Comparison of ENCODE assay signal across 8 cellular contexts in the genomic region with DNA sequence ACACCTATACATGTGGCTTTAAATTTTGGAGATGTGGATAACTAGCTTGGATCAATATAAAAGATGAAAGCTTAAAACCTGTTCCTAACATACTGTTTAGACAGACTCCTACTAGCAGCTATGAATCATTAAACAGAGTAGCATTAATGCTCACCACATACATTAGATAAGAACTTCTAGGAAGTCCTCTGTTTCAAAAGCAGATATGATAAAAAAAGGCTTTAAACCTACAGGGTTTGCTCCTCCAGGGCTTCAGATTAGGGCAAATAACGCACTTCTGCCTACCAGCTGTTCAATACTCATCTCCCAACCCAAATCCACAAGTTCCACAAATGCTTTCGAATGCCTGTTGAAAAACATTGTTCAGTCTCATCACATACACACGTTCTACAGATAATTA. TPM values are rescaled to one million over a fixed set of nuclear protein-coding genes. Genes with fewer than 3 reads are reported as not detected.
DNase-seq lines count a peak whose midpoint lies in the region; ATAC-seq and TF ChIP-seq lines count a peak whose summit lies in the region.

No MANE protein-coding gene starts in this region.

- ATAC-seq in lung (ENCODE audit: insufficient read depth, low FRiP score) (no peak), aorta (ENCODE audit: low FRiP score) (no peak)

- TF ChIP-seq CTCF in BE2C (IDR thresholded peaks at IDR 0.05; ENCODE audit: low read depth, low read length) (no peak), lung (IDR thresholded peaks at IDR 0.05; ENCODE audit: control extremely low read depth, extremely low read depth) (no peak)

- DNase-seq in BE2C (no peak), astrocyte of the hippocampus (ENCODE audit: low read depth, low spot score) (peak; percentile 35), lung (ENCODE audit: low spot score) (no peak), aorta (no peak), NCI-H748 treated with DMSO at 0.1 percent for 48 hours (lab: John Stamatoyannopoulos, UW) (no peak), NCI-H128 (lab: John Stamatoyannopoulos, UW; ENCODE audit: unreplicated experiment) (no peak), occipital lobe (lab: John Stamatoyannopoulos, UW) (no peak)
- DNase-seq in Jurkat, Clone E6-1 (ENCODE audit: low read depth, low spot score), result no peak

- peak overlapping the region; percentile 84 for H3K4me3 ChIP-seq in BE2C (ENCODE audit: low read depth, low read length)
- peak overlapping the region; percentile 83 for H3K4me3 ChIP-seq in Jurkat, Clone E6-1 (ENCODE audit: low read length)
- peak overlapping the region; percentile 9 for H3K4me3 ChIP-seq in lung
- H3K4me3 ChIP-seq in aorta (ENCODE audit: low read length in 2 of 2), result peak overlapping the region; percentile 84 to 89

- 1 to 5% methylated on average over 3 of the region's 3 CpGs for WGBS in lung, 2 donors
- WGBS in aorta, 2 donors, result 14% methylated on average over 3 of the region's 3 CpGs

- peaks cover 2% of the 10 kb centered on the region for H3K4me1 ChIP-seq in BE2C
- H3K4me1 ChIP-seq in lung (ENCODE audit: control insufficient read depth in 2 of 2, insufficient read depth in 2 of 2, low read length in 2 of 2), result peaks cover 4 to 21% of the 10 kb centered on the region in 2 donors
- peaks cover 3 to 10% of the 10 kb centered on the region in 2 donors for H3K4me1 ChIP-seq in aorta (ENCODE audit: control insufficient read depth in 1 of 2, insufficient read depth in 2 of 2, low read length in 2 of 2)

- H3K9me3 ChIP-seq in BE2C (no peaks in the 10 kb centered on the region), lung (ENCODE audit: control insufficient read depth in 2 of 2, insufficient read depth in 1 of 2, low read length in 1 of 2) (no peaks in the 10 kb centered on the region), aorta (ENCODE audit: control insufficient read depth, low read length) (no peaks in the 10 kb centered on the region)

- H3K27me3 ChIP-seq in BE2C, result no peaks in the 10 kb centered on the region
- no peaks in the 10 kb centered on the region for H3K27me3 ChIP-seq in lung (ENCODE audit: control insufficient read depth, insufficient read depth)
- H3K27me3 ChIP-seq in aorta (ENCODE audit: control insufficient read depth in 1 of 2, insufficient read depth in 2 of 2, low read length in 1 of 2), result no peaks in the 10 kb centered on the region

- H3K27ac ChIP-seq in lung (ENCODE audit: low read depth in 1 of 2, low read length in 1 of 2) (peak overlapping the region in 1 of 2 donors; percentile 85), aorta (ENCODE audit: low read depth in 1 of 2, low read length in 2 of 2) (no peak overlapping the region)

- intact Hi-C loops in aorta (cut with DNase I), result loop anchor here (5.0 to 10.0 kb wide), 2 partner anchors 169 to 378 kb away; no protein-coding TSS in a partner anchor

- no peaks in the 10 kb centered on the region for H3K36me3 ChIP-seq in BE2C
- no peaks in the 10 kb centered on the region for H3K36me3 ChIP-seq in lung (ENCODE audit: control insufficient read depth in 2 of 2, insufficient read depth in 2 of 2, low read length in 2 of 2)
- no peaks in the 10 kb centered on the region for H3K36me3 ChIP-seq in aorta (ENCODE audit: control insufficient read depth in 1 of 2, insufficient read depth in 2 of 2, low read length in 1 of 2)

RNA-seq across cellular contexts. Expression of a gene that starts 1.5 kb away (rescaled TPM):
- polyA plus RNA-seq in BE2C (2012; ENCODE audit: insufficient read depth, insufficient read length, low read depth), result 35.5 TPM
- 58.5 TPM for polyA plus RNA-seq in Jurkat, Clone E6-1 (2012; ENCODE audit: insufficient read depth, insufficient read length)
- total RNA-seq in lung (10 to 100 TPM; 34.9 to 68.2 TPM), aorta (10 to 100 TPM; 33.2 to 40.8 TPM), occipital lobe (146 TPM)
- polyA plus RNA-seq in lung (10 to 100 TPM; 13.5 to 16.8 TPM), aorta (10 to 100 TPM; 10.1 to 29.0 TPM)

RNA-seq across cellular contexts. Expression of a gene that starts 42.0 kb away (rescaled TPM):
- polyA plus RNA-seq in BE2C (2012; ENCODE audit: insufficient read depth, insufficient read length, low read depth), result 0.69 TPM
- 203 TPM for polyA plus RNA-seq in Jurkat, Clone E6-1 (2012; ENCODE audit: insufficient read depth, insufficient read length)
- total RNA-seq in lung (10 to 100 TPM; 19.8 to 33.4 TPM), aorta (10 to 100 TPM; 16.4 to 18.6 TPM), occipital lobe (57.1 TPM)
- polyA plus RNA-seq in lung (10 to 100 TPM; 47.6 to 91.9 TPM), aorta (10 to 100 TPM; 17.9 to 88.4 TPM)

Comparison
In these comparisons a context has a peak if more than half of its experiments do, and no peak if none do; other contexts are left out.
1. H3K4me3 ChIP-seq: peak in every context shown above with its lines; median percentile 86 in aorta; 84 in BE2C; 83 in Jurkat, Clone E6-1; 9 in lung.